ENCODE assay signal across 9 cellular contexts in the genomic region with DNA sequence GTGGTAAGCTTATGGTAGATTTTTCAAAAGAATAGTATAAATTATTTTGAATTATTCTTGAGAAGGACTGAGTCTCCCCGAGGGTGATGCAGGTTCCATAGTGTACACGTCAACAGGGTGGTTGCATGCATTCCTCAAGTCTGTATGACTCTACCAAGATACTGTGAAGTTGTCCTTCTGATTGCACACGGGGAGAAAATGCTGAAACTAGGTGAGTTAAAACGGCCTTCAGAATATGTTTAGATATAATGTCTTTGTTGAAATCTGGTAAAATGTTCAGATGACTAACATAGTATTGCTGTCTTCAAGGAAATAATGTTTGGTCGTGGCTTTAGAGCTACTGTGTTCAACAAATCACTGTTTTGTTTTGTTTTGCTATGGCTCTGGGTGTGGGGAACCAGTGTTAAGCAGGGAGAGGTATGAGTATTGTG. TPM values are rescaled to one million over a fixed set of nuclear protein-coding genes. Genes with fewer than 3 reads are reported as not detected.
DNase-seq lines count a peak whose midpoint lies in the region; ATAC-seq and TF ChIP-seq lines count a peak whose summit lies in the region.
"Had no signal": no experiment of that assay in that cellular context is flagged by ENCODE, and none has a peak within 500 bp of the region (broad histone marks: within the 10 kb centered on the region; RNA-seq: fewer than 3 reads in every experiment).

No MANE protein-coding gene starts in this region.

- H3K9me2 ChIP-seq in hepatocyte (replicated peaks; ENCODE audit: insufficient read depth), result no peaks in the 10 kb centered on the region

- H3K79me2 ChIP-seq in hepatocyte, result peaks cover 11% of the 10 kb centered on the region

- TF ChIP-seq CTCF in GM12864 (IDR thresholded peaks at IDR 0.05; ENCODE audit: low read depth, low read length, missing control alignments), result no peak
- TF ChIP-seq CTCF in hepatocyte (IDR thresholded peaks at IDR 0.05; ENCODE audit: poor library complexity), result no peak

- 79% methylated on average over 5 of the region's 5 CpGs for WGBS in hepatocyte (ENCODE audit: low lambda C conversion rate, missing lambda C conversion rate)

- no peaks in the 10 kb centered on the region for H3K27me3 ChIP-seq in hepatocyte

- H2AFZ ChIP-seq in hepatocyte, result no peak overlapping the region

- H4K20me1 ChIP-seq in hepatocyte (ENCODE audit: insufficient read depth, poor library complexity, severe bottlenecking), result no peaks in the 10 kb centered on the region

- H3K4me3 ChIP-seq in GM12864 (ENCODE audit: low read depth, low read length) (peak overlapping the region; percentile 74), hepatocyte (no peak overlapping the region)

- no peaks in the 10 kb centered on the region for H3K36me3 ChIP-seq in hepatocyte (replicated peaks; ENCODE audit: insufficient read depth, low read depth)

- H3K27ac ChIP-seq in hepatocyte, result peak overlapping the region; percentile 36

- ATAC-seq in GM21529 (IDR thresholded peaks at IDR 0.05; ENCODE audit: unreplicated experiment) (peak; percentile 10), left colon (no peak), HG03571 (IDR thresholded peaks at IDR 0.05; ENCODE audit: unreplicated experiment) (no peak)

- H3K4me1 ChIP-seq in hepatocyte (ENCODE audit: insufficient read depth), result peaks cover 22% of the 10 kb centered on the region

- DNase-seq in GM12864 (ENCODE audit: low read depth) (no peak), NAMALWA (ENCODE audit: low spot score) (peak; percentile 57), hepatocyte (ENCODE audit: low spot score) (no peak), left colon (no peak), NCI-H2081 (lab: John Stamatoyannopoulos, UW) (no peak), GM03348 (ENCODE audit: low spot score) (no peak)
- DNase-seq: DMS79 had no signal

- intact Hi-C loops in left colon (cut with DNase I, micrococcal nuclease), result no loop called here

- no peaks in the 10 kb centered on the region for H3K9me3 ChIP-seq in hepatocyte (ENCODE audit: low read depth)

- H3K4me2 ChIP-seq in hepatocyte, result no peak overlapping the region

RNA-seq across cellular contexts. Expression of gene TNFAIP8, which starts 22.4 kb away (rescaled TPM):
- total RNA-seq in hepatocyte (33.9 and 37.6 TPM in 2 replicates), left colon (10 to 100 TPM in 1 of 2 donors, 1 to 10 TPM in 1; 7.0 to 11.8 TPM)
- 18.3 and 23.4 TPM in 2 replicates for polyA plus RNA-seq in hepatocyte
